In the genomic region with DNA sequence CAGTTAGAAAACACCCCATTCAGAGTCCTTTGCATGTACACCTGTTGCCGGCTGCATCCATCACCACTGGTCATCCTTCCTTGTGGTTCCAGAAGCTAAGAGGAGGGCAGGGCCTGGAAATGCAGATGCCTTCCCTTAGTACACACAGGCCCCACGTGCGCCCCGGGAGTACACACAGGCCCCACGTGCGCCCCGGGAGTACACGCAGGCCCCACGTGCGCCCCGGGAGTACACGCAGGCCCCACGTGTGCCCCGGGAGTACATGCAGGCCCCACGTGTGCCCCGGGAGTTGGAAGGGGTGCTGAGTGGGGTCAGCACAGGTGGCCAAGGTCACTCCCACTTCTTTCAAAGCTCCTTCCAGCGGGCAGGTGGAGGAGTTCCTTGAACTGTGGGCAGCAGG, we compare ENCODE assay signal across 34 cellular contexts.
"Had no signal": no experiment of that assay in that cellular context is flagged by ENCODE, and none has a peak within 500 bp of the region (broad histone marks: within the 10 kb centered on the region; RNA-seq: fewer than 3 reads in every experiment).

No MANE protein-coding gene starts in this region.

- H3K27me3 ChIP-seq: MG63 had no signal

- H3K9me3 ChIP-seq: MG63 had no signal

- H3K4me3 ChIP-seq: MG63 had no signal

- H3K36me3 ChIP-seq: MG63 had no signal

- DNase-seq: Karpas-422, Kasumi-1, MG63, MM.1S, MV-4-11, NCI-H1048, NCI-H1092, NCI-H1092 treated with DMSO at 0.1 percent for 48 hours, NCI-H1105, NCI-H1105 treated with DMSO at 0.1 percent for 48 hours, NCI-H1417, NCI-H1417 treated with DMSO at 0.1 percent for 48 hours, NCI-H1436, NCI-H1436 treated with DMSO at 0.1 percent for 48 hours, NCI-H146, NCI-H1694, NCI-H1694 treated with DMSO at 0.1 percent for 48 hours, NCI-H187, NCI-H187 treated with DMSO at 0.1 percent for 48 hours, NCI-H1930, NCI-H2029, NCI-H2029 treated with DMSO at 0.1 percent for 48 hours, NCI-H2081, NCI-H2081 treated with DMSO at 0.1 percent for 48 hours, NCI-H2107, NCI-H2171, NCI-H2171 treated with DMSO at 0.1 percent for 48 hours, NCI-H2227 treated with DMSO at 0.1 percent for 48 hours, NCI-H226, NCI-H345, NCI-H446, NCI-H446 treated with DMSO at 0.1 percent for 48 hours, NCI-H510A, NCI-H510A treated with DMSO at 0.1 percent for 48 hours had no signal
